Comparison of ENCODE assay signal across 9 cellular contexts in the genomic region with DNA sequence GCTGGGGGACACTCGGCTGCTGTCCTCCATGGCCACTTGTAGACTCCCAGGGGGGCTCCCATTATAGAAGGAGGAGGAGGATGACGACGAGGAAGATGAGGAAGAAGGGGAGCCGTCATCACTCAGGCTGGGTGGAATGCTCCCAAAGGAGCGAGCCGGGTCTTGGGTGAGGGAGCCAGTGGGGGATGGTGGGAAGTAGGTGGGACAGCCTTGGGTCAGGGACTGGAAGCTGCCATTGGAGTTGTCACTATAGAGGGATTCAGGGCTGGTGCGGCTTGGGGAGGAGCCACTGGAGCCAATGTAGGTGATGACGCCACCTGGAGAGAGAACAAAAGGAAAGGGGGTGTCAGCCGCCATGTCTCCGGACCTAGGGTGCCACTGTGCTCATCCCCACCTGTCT. TPM values are rescaled to one million over a fixed set of nuclear protein-coding genes. Genes with fewer than 3 reads are reported as not detected.
DNase-seq lines count a peak whose midpoint lies in the region; ATAC-seq, FAIRE-seq and TF ChIP-seq lines count a peak whose summit lies in the region.
"Had no signal": no experiment of that assay in that cellular context is flagged by ENCODE, and none has a peak within 500 bp of the region (broad histone marks: within the 10 kb centered on the region; RNA-seq: fewer than 3 reads in every experiment).

No MANE protein-coding gene starts in this region.

- WGBS in HepG2 (ENCODE audit: low lambda C conversion rate): 96% methylated on average over 9 of the region's 10 CpGs

- POLR2A ChIA-PET in HepG2 (lab: Yijun Ruan, JAX): interaction anchor here (0.6 to 8.1 kb wide), 4 partner anchors 15 to 118 kb away, joined by 4 to 568 read pairs (median 10); a partner anchor contains a TSS

- TF ChIP-seq CTCF in HepG2 (CRISPR knock-in tag; IDR thresholded peaks at IDR 0.05) (no peak), GM13976 (IDR thresholded peaks at IDR 0.05; ENCODE audit: borderline replicate concordance, control extremely low read depth, extremely low read depth, insufficient read depth, missing control alignments) (no peak)

- no peak for DNase-seq in T-helper 2 cell treated with Interferon-gamma antibody and Interleukin-4, amounts not matched to agents 5 μg/mL and 100 μg/mL, for 36 hours (ENCODE audit: low spot score)
- DNase-seq in T-helper 2 cell (no peak), HepG2 (ENCODE audit: low spot score) (no peak), GM13976 (ENCODE audit: low spot score) (no peak), H7 (no peak)
- DNase-seq: GF-D8 had no signal

- CTCF ChIA-PET in HepG2 (lab: Yijun Ruan, JAX; ENCODE audit: low intra/inter-chr PET ratio, low total read pairs): interaction anchor here (1.4 kb wide), 1 partner anchor 10 kb away, joined by 4 read pairs; no protein-coding TSS in a partner anchor

- BruUV-seq in HepG2 (replicated peaks; lab: Mats Ljungman, UMichigan): no TSS peak

- peaks cover 61% of the 10 kb centered on the region for H3K4me1 Mint-ChIP-seq in T-helper 2 cell treated with Interferon-gamma antibody and Interleukin-4, amounts not matched to agents 5 μg/mL and 100 μg/mL, for 36 hours (ENCODE audit: low read depth)
- peaks cover 75% of the 10 kb centered on the region for H3K4me1 Mint-ChIP-seq in activated naive CD8-positive, alpha-beta T cell (ENCODE audit: low read depth)

- H3K4me1 ChIP-seq in HepG2 (ENCODE audit: insufficient read depth, low read length) (peaks cover 48% of the 10 kb centered on the region), stomach smooth muscle (ENCODE audit: control insufficient read depth, insufficient read depth, low read length) (peaks cover 76% of the 10 kb centered on the region)

- H3K27me3 Mint-ChIP-seq in T-helper 2 cell treated with Interferon-gamma antibody and Interleukin-4, amounts not matched to agents 5 μg/mL and 100 μg/mL, for 36 hours (ENCODE audit: low read depth): no peaks in the 10 kb centered on the region
- H3K27me3 Mint-ChIP-seq in activated naive CD8-positive, alpha-beta T cell: no peaks in the 10 kb centered on the region

- TF ChIP-seq EP300 in HepG2 (IDR thresholded peaks at IDR 0.05; ENCODE audit: low read depth in 2 of 2, low read length in 2 of 2) (no peak), HepG2 (CRISPR knock-in tag; IDR thresholded peaks at IDR 0.05; ENCODE audit: borderline replicate concordance) (no peak)

- no peaks in the 10 kb centered on the region; a peak in 1 of 5 replicates for H3K27me3 ChIP-seq in HepG2 (ENCODE audit: control insufficient read depth in 1 of 2, insufficient read depth in 2 of 2, low read length in 2 of 2)
- no peaks in the 10 kb centered on the region for H3K27me3 ChIP-seq in stomach smooth muscle (ENCODE audit: control insufficient read depth in 1 of 2, insufficient read depth in 2 of 2, low read length in 2 of 2)
- peaks cover 12% of the 10 kb centered on the region for H3K27me3 ChIP-seq in H7 (ENCODE audit: control insufficient read depth, insufficient read depth, low read length)

- H3K9ac ChIP-seq in HepG2 (ENCODE audit: insufficient read depth, low read depth, low read length) (0 out of 2 replicates have a peak overlapping the region, but pooled peaks have one; percentile 74), stomach smooth muscle (ENCODE audit: low read length in 2 of 2) (peak overlapping the region; percentile 55 to 66)

- H4K20me1 ChIP-seq in HepG2 (ENCODE audit: insufficient read depth, low read length): no peaks in the 10 kb centered on the region

- H3K9me3 ChIP-seq in HepG2 (ENCODE audit: low read length) (no peaks in the 10 kb centered on the region), stomach smooth muscle (ENCODE audit: control insufficient read depth in 2 of 2, low read length in 2 of 2) (no peaks in the 10 kb centered on the region)

- peaks cover 31% of the 10 kb centered on the region for H3K36me3 Mint-ChIP-seq in T-helper 2 cell treated with Interferon-gamma antibody and Interleukin-4, amounts not matched to agents 5 μg/mL and 100 μg/mL, for 36 hours (ENCODE audit: low read depth)
- H3K36me3 Mint-ChIP-seq in activated naive CD8-positive, alpha-beta T cell: peaks cover 11% of the 10 kb centered on the region

- peak overlapping the region; percentile 78 for H3K4me3 Mint-ChIP-seq in T-helper 2 cell treated with Interferon-gamma antibody and Interleukin-4, amounts not matched to agents 5 μg/mL and 100 μg/mL, for 36 hours
- H3K4me3 Mint-ChIP-seq in activated naive CD8-positive, alpha-beta T cell: peak overlapping the region; percentile 95

- H3K27ac Mint-ChIP-seq in T-helper 2 cell treated with Interferon-gamma antibody and Interleukin-4, amounts not matched to agents 5 μg/mL and 100 μg/mL, for 36 hours: peak overlapping the region; percentile 87
- H3K27ac Mint-ChIP-seq in activated naive CD8-positive, alpha-beta T cell: peak overlapping the region; percentile 95

- peak overlapping the region; percentile 91; the same call in 1 of the 2 replicates for H3K4me2 ChIP-seq in HepG2 (ENCODE audit: low read depth, low read length)

- H3K4me3 ChIP-seq in HepG2 (replicated peaks in 1 of 3; ENCODE audit: insufficient read depth in 1 of 3, low read depth in 2 of 3, low read length in 3 of 3) (no peak overlapping the region), stomach smooth muscle (ENCODE audit: low read length in 2 of 2) (peak overlapping the region; percentile 68 to 83), H7 (ENCODE audit: insufficient read depth, low read depth, low read length) (no peak overlapping the region)

- no peak for FAIRE-seq in HepG2 (lab: Jason Lieb, UNC)

- H3K9me3 Mint-ChIP-seq in T-helper 2 cell treated with Interferon-gamma antibody and Interleukin-4, amounts not matched to agents 5 μg/mL and 100 μg/mL, for 36 hours: no peaks in the 10 kb centered on the region
- no peaks in the 10 kb centered on the region for H3K9me3 Mint-ChIP-seq in activated naive CD8-positive, alpha-beta T cell (ENCODE audit: low read depth)

- ATAC-seq in HepG2: no peak
- ATAC-seq in HG03571 (IDR thresholded peaks at IDR 0.05; ENCODE audit: unreplicated experiment): no peak

- intact Hi-C loops in HepG2 (cut with micrococcal nuclease; ENCODE audit: unreplicated experiment): no loop called here

- no peak for TF ChIP-seq POLR2A in HepG2 (IDR thresholded peaks at IDR 0.05; ENCODE audit: insufficient read depth in 1 of 2, low read depth in 2 of 2, low read length in 2 of 2)

- H2AFZ ChIP-seq in HepG2 (ENCODE audit: low read length): no peak overlapping the region

- H3K27ac ChIP-seq in HepG2 (ENCODE audit: extremely low read length, insufficient read depth, low read length): peak overlapping the region; percentile 95
- peak overlapping the region; percentile 94 for H3K27ac ChIP-seq in stomach smooth muscle (ENCODE audit: low read length)

- no peak for TF ChIP-seq RAD21 in HepG2 (CRISPR knock-in tag; IDR thresholded peaks at IDR 0.05)

- peaks cover 25 to 49% of the 10 kb centered on the region in 2 experiments for H3K36me3 ChIP-seq in HepG2 (replicated peaks in 1 of 2; ENCODE audit: control insufficient read depth in 1 of 2, insufficient read depth in 2 of 2, low read length in 2 of 2)
- H3K36me3 ChIP-seq in stomach smooth muscle (ENCODE audit: control insufficient read depth in 2 of 2, insufficient read depth in 2 of 2, low read length in 2 of 2): peaks cover 36 to 47% of the 10 kb centered on the region in 2 donors
- H3K36me3 ChIP-seq in H7 (replicated peaks; ENCODE audit: control insufficient read depth, insufficient read depth, low read length): peaks cover 17% of the 10 kb centered on the region

- in situ Hi-C loops in HepG2 (cut with HindIII; ENCODE audit: extremely low pct_ligation_motif_present, low pct_unique_long_range_greater_than_20kb): no loop called here
- in situ Hi-C loops in GM13976 (cut with MboI; ENCODE audit: low sequenced_read_pairs, unreplicated experiment): no loop called here

- peaks cover 18% of the 10 kb centered on the region for H3K79me2 ChIP-seq in HepG2 (ENCODE audit: insufficient read depth, low read length)

RNA-seq across cellular contexts. Expression of a gene that starts 3.3 kb away (rescaled TPM):
- total RNA-seq in HepG2 (2016; rRNA removed; fragmentation: Illumina TruSeq; extraction: Trizol): 1.4 and 2.1 TPM in 2 replicates
- total RNA-seq in HepG2 (2016; cell fraction: cytosol; rRNA removed; fragmentation: Illumina TruSeq; extraction: Trizol; ENCODE audit: low read depth): 0.88 and 1.1 TPM in 2 replicates
- total RNA-seq in HepG2 (2016; cell fraction: insoluble cytoplasmic fraction; rRNA removed; fragmentation: Illumina TruSeq; extraction: Trizol): 1.2 and 1.8 TPM in 2 replicates
- 2.2 and 2.4 TPM in 2 replicates for total RNA-seq in HepG2 (2016; cell fraction: membrane; rRNA removed; fragmentation: Illumina TruSeq; extraction: Trizol)
- total RNA-seq in HepG2 (2016; cell fraction: nucleus; rRNA removed; fragmentation: Illumina TruSeq; extraction: Trizol): 3.4 and 4.3 TPM in 2 replicates
- 2.7 and 3.6 TPM in 2 replicates for polyA plus RNA-seq in HepG2 (2011; rRNA removed)
- polyA plus RNA-seq in HepG2 (2011; cell fraction: cytosol; rRNA removed): 1.5 and 1.6 TPM in 2 replicates
- 20.3 and 22.7 TPM in 2 replicates for polyA plus RNA-seq in HepG2 (2011; cell fraction: nucleus; rRNA removed)
- 11.1 and 19.6 TPM in 2 replicates for polyA plus RNA-seq in HepG2 (2012)
- 0.95 and 1.1 TPM in 2 replicates for polyA plus RNA-seq in HepG2 (2016; cell fraction: cytosol; fragmentation: Illumina TruSeq; extraction: Trizol; ENCODE audit: low read depth)
- polyA plus RNA-seq in HepG2 (2016; cell fraction: insoluble cytoplasmic fraction; fragmentation: Illumina TruSeq; extraction: Trizol; ENCODE audit: low read depth): 3.8 and 5.8 TPM in 2 replicates
- 2.5 and 3.4 TPM in 2 replicates for polyA plus RNA-seq in HepG2 (2016; cell fraction: membrane; fragmentation: Illumina TruSeq; extraction: Trizol; ENCODE audit: low read depth)
- polyA plus RNA-seq in HepG2 (2016; cell fraction: nucleus; fragmentation: Illumina TruSeq; extraction: Trizol; ENCODE audit: insufficient read depth, low read depth): 9.5 and 10.0 TPM in 2 replicates
- 3.3 and 6.7 TPM in 2 replicates for polyA minus RNA-seq in HepG2 (2011; rRNA and poly(A)+ RNA removed; ENCODE audit: low replicate concordance)
- 4.5 and 6.5 TPM in 2 replicates for polyA minus RNA-seq in HepG2 (2011; cell fraction: cytosol; rRNA and poly(A)+ RNA removed)
- 7.6 and 8.1 TPM in 2 replicates for polyA minus RNA-seq in HepG2 (2011; cell fraction: nucleus; rRNA and poly(A)+ RNA removed)
- total RNA-seq in H7 (2014; rRNA removed; shearing (Covaris generic)): 1.8 and 3.4 TPM in 2 replicates

RNA-seq across cellular contexts. Expression of a gene that starts 24.7 kb away (rescaled TPM):
- total RNA-seq in HepG2 (2016; rRNA removed; fragmentation: Illumina TruSeq; extraction: Trizol): 76.1 and 88.5 TPM in 2 replicates
- 23.3 and 23.6 TPM in 2 replicates for total RNA-seq in HepG2 (2016; cell fraction: cytosol; rRNA removed; fragmentation: Illumina TruSeq; extraction: Trizol; ENCODE audit: low read depth)
- total RNA-seq in HepG2 (2016; cell fraction: insoluble cytoplasmic fraction; rRNA removed; fragmentation: Illumina TruSeq; extraction: Trizol): 62.6 and 89.2 TPM in 2 replicates
- 50.5 and 57.1 TPM in 2 replicates for total RNA-seq in HepG2 (2016; cell fraction: membrane; rRNA removed; fragmentation: Illumina TruSeq; extraction: Trizol)
- total RNA-seq in HepG2 (2016; cell fraction: nucleus; rRNA removed; fragmentation: Illumina TruSeq; extraction: Trizol): 82.0 and 93.0 TPM in 2 replicates
- 54.6 and 63.8 TPM in 2 replicates for polyA plus RNA-seq in HepG2 (2011; rRNA removed)
- 19.7 and 28.8 TPM in 2 replicates for polyA plus RNA-seq in HepG2 (2011; cell fraction: cytosol; rRNA removed)
- 90.9 and 114 TPM in 2 replicates for polyA plus RNA-seq in HepG2 (2011; cell fraction: nucleus; rRNA removed)
- polyA plus RNA-seq in HepG2 (2012): 89.3 and 98.8 TPM in 2 replicates
- polyA plus RNA-seq in HepG2 (2016; cell fraction: cytosol; fragmentation: Illumina TruSeq; extraction: Trizol; ENCODE audit: low read depth): 10.1 and 10.5 TPM in 2 replicates
- 77.5 and 94.3 TPM in 2 replicates for polyA plus RNA-seq in HepG2 (2016; cell fraction: insoluble cytoplasmic fraction; fragmentation: Illumina TruSeq; extraction: Trizol; ENCODE audit: low read depth)
- polyA plus RNA-seq in HepG2 (2016; cell fraction: membrane; fragmentation: Illumina TruSeq; extraction: Trizol; ENCODE audit: low read depth): 34.7 and 36.6 TPM in 2 replicates
- polyA plus RNA-seq in HepG2 (2016; cell fraction: nucleus; fragmentation: Illumina TruSeq; extraction: Trizol; ENCODE audit: insufficient read depth, low read depth): 173 TPM in 2 replicates
- polyA minus RNA-seq in HepG2 (2011; rRNA and poly(A)+ RNA removed; ENCODE audit: low replicate concordance): 21.1 and 21.8 TPM in 2 replicates
- 50.3 and 50.4 TPM in 2 replicates for polyA minus RNA-seq in HepG2 (2011; cell fraction: cytosol; rRNA and poly(A)+ RNA removed)
- 107 and 131 TPM in 2 replicates for polyA minus RNA-seq in HepG2 (2011; cell fraction: nucleus; rRNA and poly(A)+ RNA removed)
- total RNA-seq in H7 (2014; rRNA removed; shearing (Covaris generic)): 44.2 and 70.0 TPM in 2 replicates

RNA-seq across cellular contexts. Expression of a gene that starts 34.3 kb away (rescaled TPM):
- 9.9 and 10.4 TPM in 2 replicates for total RNA-seq in HepG2 (2016; rRNA removed; fragmentation: Illumina TruSeq; extraction: Trizol)
- 4.9 and 5.0 TPM in 2 replicates for total RNA-seq in HepG2 (2016; cell fraction: cytosol; rRNA removed; fragmentation: Illumina TruSeq; extraction: Trizol; ENCODE audit: low read depth)
- total RNA-seq in HepG2 (2016; cell fraction: insoluble cytoplasmic fraction; rRNA removed; fragmentation: Illumina TruSeq; extraction: Trizol): 8.1 and 10.9 TPM in 2 replicates
- total RNA-seq in HepG2 (2016; cell fraction: membrane; rRNA removed; fragmentation: Illumina TruSeq; extraction: Trizol): 12.8 TPM in 2 replicates
- 5.9 and 6.8 TPM in 2 replicates for total RNA-seq in HepG2 (2016; cell fraction: nucleus; rRNA removed; fragmentation: Illumina TruSeq; extraction: Trizol)
- polyA plus RNA-seq in HepG2 (2011; rRNA removed): 8.0 and 8.6 TPM in 2 replicates
- 7.7 and 8.0 TPM in 2 replicates for polyA plus RNA-seq in HepG2 (2011; cell fraction: cytosol; rRNA removed)
- 12.1 and 13.6 TPM in 2 replicates for polyA plus RNA-seq in HepG2 (2011; cell fraction: nucleus; rRNA removed)
- 11.6 and 15.5 TPM in 2 replicates for polyA plus RNA-seq in HepG2 (2012)
- polyA plus RNA-seq in HepG2 (2016; cell fraction: cytosol; fragmentation: Illumina TruSeq; extraction: Trizol; ENCODE audit: low read depth): 4.3 TPM in 2 replicates
- polyA plus RNA-seq in HepG2 (2016; cell fraction: insoluble cytoplasmic fraction; fragmentation: Illumina TruSeq; extraction: Trizol; ENCODE audit: low read depth): 8.0 and 12.4 TPM in 2 replicates
- 9.9 and 10.7 TPM in 2 replicates for polyA plus RNA-seq in HepG2 (2016; cell fraction: membrane; fragmentation: Illumina TruSeq; extraction: Trizol; ENCODE audit: low read depth)
- 11.5 and 12.3 TPM in 2 replicates for polyA plus RNA-seq in HepG2 (2016; cell fraction: nucleus; fragmentation: Illumina TruSeq; extraction: Trizol; ENCODE audit: insufficient read depth, low read depth)
- 14.3 and 17.9 TPM in 2 replicates for polyA minus RNA-seq in HepG2 (2011; rRNA and poly(A)+ RNA removed; ENCODE audit: low replicate concordance)
- polyA minus RNA-seq in HepG2 (2011; cell fraction: cytosol; rRNA and poly(A)+ RNA removed): 5.3 and 7.4 TPM in 2 replicates
- 7.2 and 7.5 TPM in 2 replicates for polyA minus RNA-seq in HepG2 (2011; cell fraction: nucleus; rRNA and poly(A)+ RNA removed)
- 13.2 and 15.2 TPM in 2 replicates for total RNA-seq in H7 (2014; rRNA removed; shearing (Covaris generic))

RNA-seq across cellular contexts. Expression of a gene that starts 42.9 kb away (rescaled TPM):
- total RNA-seq in HepG2 (2016; rRNA removed; fragmentation: Illumina TruSeq; extraction: Trizol): 51.1 and 66.5 TPM in 2 replicates
- total RNA-seq in HepG2 (2016; cell fraction: cytosol; rRNA removed; fragmentation: Illumina TruSeq; extraction: Trizol; ENCODE audit: low read depth): 14.5 and 17.6 TPM in 2 replicates
- 50.7 and 65.1 TPM in 2 replicates for total RNA-seq in HepG2 (2016; cell fraction: insoluble cytoplasmic fraction; rRNA removed; fragmentation: Illumina TruSeq; extraction: Trizol)
- 26.0 and 27.2 TPM in 2 replicates for total RNA-seq in HepG2 (2016; cell fraction: membrane; rRNA removed; fragmentation: Illumina TruSeq; extraction: Trizol)
- 65.1 and 70.6 TPM in 2 replicates for total RNA-seq in HepG2 (2016; cell fraction: nucleus; rRNA removed; fragmentation: Illumina TruSeq; extraction: Trizol)
- 67.7 and 78.0 TPM in 2 replicates for polyA plus RNA-seq in HepG2 (2011; rRNA removed)
- 28.7 and 32.2 TPM in 2 replicates for polyA plus RNA-seq in HepG2 (2011; cell fraction: cytosol; rRNA removed)
- polyA plus RNA-seq in HepG2 (2011; cell fraction: nucleus; rRNA removed): 613 and 896 TPM in 2 replicates
- 70.6 and 74.6 TPM in 2 replicates for polyA plus RNA-seq in HepG2 (2012)
- polyA plus RNA-seq in HepG2 (2016; cell fraction: cytosol; fragmentation: Illumina TruSeq; extraction: Trizol; ENCODE audit: low read depth): 9.7 and 12.0 TPM in 2 replicates
- 46.8 and 59.5 TPM in 2 replicates for polyA plus RNA-seq in HepG2 (2016; cell fraction: insoluble cytoplasmic fraction; fragmentation: Illumina TruSeq; extraction: Trizol; ENCODE audit: low read depth)
- 20.4 and 23.8 TPM in 2 replicates for polyA plus RNA-seq in HepG2 (2016; cell fraction: membrane; fragmentation: Illumina TruSeq; extraction: Trizol; ENCODE audit: low read depth)
- 182 and 188 TPM in 2 replicates for polyA plus RNA-seq in HepG2 (2016; cell fraction: nucleus; fragmentation: Illumina TruSeq; extraction: Trizol; ENCODE audit: insufficient read depth, low read depth)
- 133 and 240 TPM in 2 replicates for polyA minus RNA-seq in HepG2 (2011; rRNA and poly(A)+ RNA removed; ENCODE audit: low replicate concordance)
- polyA minus RNA-seq in HepG2 (2011; cell fraction: cytosol; rRNA and poly(A)+ RNA removed): 49.1 and 58.4 TPM in 2 replicates
- 159 and 161 TPM in 2 replicates for polyA minus RNA-seq in HepG2 (2011; cell fraction: nucleus; rRNA and poly(A)+ RNA removed)
- 85.6 and 99.9 TPM in 2 replicates for total RNA-seq in H7 (2014; rRNA removed; shearing (Covaris generic))

RNA-seq across cellular contexts. Expression of a gene that starts 43.2 kb away (rescaled TPM):
- total RNA-seq in HepG2 (2016; rRNA removed; fragmentation: Illumina TruSeq; extraction: Trizol): 29.6 and 30.8 TPM in 2 replicates
- 27.8 and 32.3 TPM in 2 replicates for total RNA-seq in HepG2 (2016; cell fraction: cytosol; rRNA removed; fragmentation: Illumina TruSeq; extraction: Trizol; ENCODE audit: low read depth)
- 26.4 and 32.2 TPM in 2 replicates for total RNA-seq in HepG2 (2016; cell fraction: insoluble cytoplasmic fraction; rRNA removed; fragmentation: Illumina TruSeq; extraction: Trizol)
- total RNA-seq in HepG2 (2016; cell fraction: membrane; rRNA removed; fragmentation: Illumina TruSeq; extraction: Trizol): 28.8 and 30.1 TPM in 2 replicates
- 30.8 and 38.1 TPM in 2 replicates for total RNA-seq in HepG2 (2016; cell fraction: nucleus; rRNA removed; fragmentation: Illumina TruSeq; extraction: Trizol)
- 60.9 and 62.9 TPM in 2 replicates for polyA plus RNA-seq in HepG2 (2011; rRNA removed)
- polyA plus RNA-seq in HepG2 (2011; cell fraction: cytosol; rRNA removed): 25.1 and 35.9 TPM in 2 replicates
- 142 and 152 TPM in 2 replicates for polyA plus RNA-seq in HepG2 (2011; cell fraction: nucleus; rRNA removed)
- polyA plus RNA-seq in HepG2 (2012): 70.7 and 76.1 TPM in 2 replicates
- 5.4 and 6.1 TPM in 2 replicates for polyA plus RNA-seq in HepG2 (2016; cell fraction: cytosol; fragmentation: Illumina TruSeq; extraction: Trizol; ENCODE audit: low read depth)
- polyA plus RNA-seq in HepG2 (2016; cell fraction: insoluble cytoplasmic fraction; fragmentation: Illumina TruSeq; extraction: Trizol; ENCODE audit: low read depth): 32.0 and 41.3 TPM in 2 replicates
- 18.7 and 20.0 TPM in 2 replicates for polyA plus RNA-seq in HepG2 (2016; cell fraction: membrane; fragmentation: Illumina TruSeq; extraction: Trizol; ENCODE audit: low read depth)
- 74.6 and 84.0 TPM in 2 replicates for polyA plus RNA-seq in HepG2 (2016; cell fraction: nucleus; fragmentation: Illumina TruSeq; extraction: Trizol; ENCODE audit: insufficient read depth, low read depth)
- 60.8 and 70.8 TPM in 2 replicates for polyA minus RNA-seq in HepG2 (2011; rRNA and poly(A)+ RNA removed; ENCODE audit: low replicate concordance)
- 20.8 and 24.8 TPM in 2 replicates for polyA minus RNA-seq in HepG2 (2011; cell fraction: cytosol; rRNA and poly(A)+ RNA removed)
- polyA minus RNA-seq in HepG2 (2011; cell fraction: nucleus; rRNA and poly(A)+ RNA removed): 59.5 and 60.8 TPM in 2 replicates
- 55.4 and 76.0 TPM in 2 replicates for total RNA-seq in H7 (2014; rRNA removed; shearing (Covaris generic))

Comparison
In these comparisons a context has a peak if more than half of its experiments do, and no peak if none do; other contexts are left out.
1. H3K4me3 ChIP-seq: peak in stomach smooth muscle (2 of 2); none in HepG2 (0 of 3) and H7 (single experiment).